Comparison of ENCODE assay signal across 8 cellular contexts in genomic region chr1:158180741-158181576, GRCh38. TPM values are rescaled to one million over a fixed set of nuclear protein-coding genes. Genes with fewer than 3 reads are reported as not detected.
DNase-seq lines count a peak whose midpoint lies in the region; ATAC-seq and TF ChIP-seq lines count a peak whose summit lies in the region.

Gene CD1D (plus strand): TSS chr1:158180895. CDS start chr1:158181102, 207 bp downstream.

- peaks cover 2% of the 10 kb centered on the region for H3K4me1 ChIP-seq in ovary (ENCODE audit: insufficient read depth)

- no peaks in the 10 kb centered on the region for H3K27me3 ChIP-seq in ovary

- no peak within 1 kb of the TSS for H3K27ac ChIP-seq in ovary

- TF ChIP-seq CTCF in ovary (IDR thresholded peaks at IDR 0.05), result no peak

- peaks cover 69% of the 10 kb centered on the region for H3K27me3 Mint-ChIP-seq in activated naive CD4-positive, alpha-beta T cell treated with anti-CD3 and anti-CD28 coated beads for 36 hours (ENCODE audit: low read depth)
- peaks cover 72% of the 10 kb centered on the region for H3K27me3 Mint-ChIP-seq in activated CD4-positive, alpha-beta memory T cell treated with anti-CD3 and anti-CD28 coated beads for 36 hours

- no peaks in the 10 kb centered on the region for H3K9me3 Mint-ChIP-seq in activated naive CD4-positive, alpha-beta T cell treated with anti-CD3 and anti-CD28 coated beads for 36 hours
- no peaks in the 10 kb centered on the region for H3K9me3 Mint-ChIP-seq in activated CD4-positive, alpha-beta memory T cell treated with anti-CD3 and anti-CD28 coated beads for 36 hours

- ATAC-seq in Right ventricle myocardium superior (ENCODE audit: poor library complexity) (peak; percentile 49), GM18867 (IDR thresholded peaks at IDR 0.05; ENCODE audit: unreplicated experiment) (no peak)

- POLR2A ChIA-PET in activated CD4-positive, alpha-beta memory T cell treated with anti-CD3 and anti-CD28 coated beads for 36 hours (lab: Charles Lee), result no interaction called here

- no peak for TF ChIP-seq EP300 in ovary (IDR thresholded peaks at IDR 0.05)

- H3K4me3 ChIP-seq in ovary, result peak within 1 kb of the TSS; percentile 48

- no peaks in the 10 kb centered on the region for H3K9me3 ChIP-seq in ovary

- no peak for TF ChIP-seq POLR2A in ovary (IDR thresholded peaks at IDR 0.05)

- intact Hi-C loops in activated naive CD4-positive, alpha-beta T cell treated with anti-CD3 and anti-CD28 coated beads for 36 hours (cut with micrococcal nuclease), result no loop called here
- intact Hi-C loops in activated CD4-positive, alpha-beta memory T cell treated with anti-CD3 and anti-CD28 coated beads for 36 hours (cut with micrococcal nuclease), result no loop called here
- intact Hi-C loops in Right ventricle myocardium superior (cut with DNase I) (no loop called here), ovary (cut with DNase I) (no loop called here)

- H3K4me1 Mint-ChIP-seq in activated naive CD4-positive, alpha-beta T cell treated with anti-CD3 and anti-CD28 coated beads for 36 hours (ENCODE audit: low read depth), result peaks cover 13% of the 10 kb centered on the region
- H3K4me1 Mint-ChIP-seq in activated CD4-positive, alpha-beta memory T cell treated with anti-CD3 and anti-CD28 coated beads for 36 hours (ENCODE audit: low read depth), result peaks cover 17% of the 10 kb centered on the region

- CTCF ChIA-PET in activated naive CD4-positive, alpha-beta T cell treated with anti-CD3 and anti-CD28 coated beads for 36 hours (lab: Charles Lee), result no interaction called here
- CTCF ChIA-PET in activated CD4-positive, alpha-beta memory T cell treated with anti-CD3 and anti-CD28 coated beads for 36 hours (lab: Charles Lee), result no interaction called here

- H3K36me3 ChIP-seq in ovary, result no peaks in the 10 kb centered on the region

- no peak within 1 kb of the TSS for H3K27ac Mint-ChIP-seq in activated naive CD4-positive, alpha-beta T cell treated with anti-CD3 and anti-CD28 coated beads for 36 hours
- H3K27ac Mint-ChIP-seq in activated CD4-positive, alpha-beta memory T cell treated with anti-CD3 and anti-CD28 coated beads for 36 hours, result no peak within 1 kb of the TSS

- WGBS in ovary, 3 donors, result 0% methylated on average over 56 to 63 of the region's 63 CpGs

- peak within 1 kb of the TSS; percentile 69 for H3K4me3 Mint-ChIP-seq in activated naive CD4-positive, alpha-beta T cell treated with anti-CD3 and anti-CD28 coated beads for 36 hours
- H3K4me3 Mint-ChIP-seq in activated CD4-positive, alpha-beta memory T cell treated with anti-CD3 and anti-CD28 coated beads for 36 hours, result peak within 1 kb of the TSS; percentile 63

- H3K36me3 Mint-ChIP-seq in activated naive CD4-positive, alpha-beta T cell treated with anti-CD3 and anti-CD28 coated beads for 36 hours (ENCODE audit: low read depth), result no peaks in the 10 kb centered on the region
- no peaks in the 10 kb centered on the region for H3K36me3 Mint-ChIP-seq in activated CD4-positive, alpha-beta memory T cell treated with anti-CD3 and anti-CD28 coated beads for 36 hours

- peak; percentile 9 for DNase-seq in activated naive CD4-positive, alpha-beta T cell treated with anti-CD3 and anti-CD28 coated beads for 36 hours
- no peak for DNase-seq in activated naive CD4-positive, alpha-beta T cell treated with Interleukin-2 at 50 U/mL for 16 hours
- DNase-seq in activated CD4-positive, alpha-beta memory T cell treated with anti-CD3 and anti-CD28 coated beads for 36 hours, result peak; percentile 11
- DNase-seq in Right ventricle myocardium superior (peak; percentile 65), ovary (peak in 2 of 5 donors; percentile 21 to 39), GF-D8 (lab: John Stamatoyannopoulos, UW) (no peak), NCI-H1417 (lab: John Stamatoyannopoulos, UW) (no peak)

RNA-seq across cellular contexts. Expression of gene CD1D, which starts in this region (rescaled TPM):
- total RNA-seq in activated naive CD4-positive, alpha-beta T cell treated with anti-CD3 and anti-CD28 coated beads for 36 hours, result not detected
- not detected for total RNA-seq in activated CD4-positive, alpha-beta memory T cell treated with anti-CD3 and anti-CD28 coated beads for 36 hours
- total RNA-seq in Right ventricle myocardium superior, result 1.2 TPM
- total RNA-seq in ovary, result 1 to 10 TPM in 1 of 7 donors, under 1 TPM in 6; 0.18 to 1.1 (median 0.46) TPM
- 1 to 10 TPM in 1 of 2 donors, under 1 TPM in 1; 0.69 to 2.0 TPM for polyA plus RNA-seq in ovary

Comparison
In these comparisons a context has a peak if more than half of its experiments do, and no peak if none do; other contexts are left out.
1. Peak in DNase-seq in activated naive CD4-positive, alpha-beta T cell treated with anti-CD3 and anti-CD28 coated beads for 36 hours; RNA of the gene not detected or under 1 TPM.
2. Peak in DNase-seq in activated CD4-positive, alpha-beta memory T cell treated with anti-CD3 and anti-CD28 coated beads for 36 hours; RNA of the gene not detected or under 1 TPM.